In the genomic region with DNA sequence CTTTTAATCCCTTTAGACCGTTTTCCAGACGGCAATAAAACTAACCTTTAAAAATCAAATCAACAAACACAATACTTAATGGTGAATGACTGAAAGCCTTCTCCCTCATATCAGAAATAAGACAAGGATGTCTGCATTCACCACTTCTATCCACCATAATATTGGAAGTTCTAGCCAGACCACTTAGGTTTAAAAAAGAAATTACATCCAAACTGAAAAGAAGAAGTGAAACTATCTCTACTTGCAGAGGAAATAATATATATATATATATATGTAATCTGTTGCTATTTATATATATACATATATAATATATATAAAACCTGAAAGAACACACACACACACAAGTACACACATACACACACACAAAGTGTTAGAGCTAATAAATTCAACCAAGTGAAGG, we compare ENCODE assay signal across 30 cellular contexts.
DNase-seq lines count a peak whose midpoint lies in the region; ATAC-seq, FAIRE-seq and TF ChIP-seq lines count a peak whose summit lies in the region.
"Had no signal": no experiment of that assay in that cellular context is flagged by ENCODE, and none has a peak within 500 bp of the region (broad histone marks: within the 10 kb centered on the region; RNA-seq: fewer than 3 reads in every experiment).

No MANE protein-coding gene starts in this region.

- POLR2A ChIA-PET in PC-9 (lab: Charles Lee; ENCODE audit: unreplicated experiment), result no interaction called here

- H3K9me3 ChIP-seq in MM.1S (replicated peaks; ENCODE audit: insufficient read depth, low read length) (no peaks in the 10 kb centered on the region), PC-9 (ENCODE audit: insufficient read depth, low read depth) (no peaks in the 10 kb centered on the region), small intestine (ENCODE audit: control insufficient read depth, low read depth) (no peaks in the 10 kb centered on the region)
- H3K9me3 ChIP-seq: pancreas, SJCRH30 had no signal

- H3K9ac ChIP-seq in MM.1S (ENCODE audit: low read length), result no peak overlapping the region
- H3K9ac ChIP-seq: KMS-11 had no signal

- H3K36me3 ChIP-seq in MM.1S (replicated peaks; ENCODE audit: insufficient read depth, low read length) (no peaks in the 10 kb centered on the region), PC-9 (ENCODE audit: low read depth) (no peaks in the 10 kb centered on the region), small intestine (ENCODE audit: control insufficient read depth in 2 of 2, insufficient read depth in 2 of 2, low read length in 2 of 2) (no peaks in the 10 kb centered on the region)
- H3K36me3 ChIP-seq: pancreas, SJCRH30 had no signal

- H3K27me3 ChIP-seq in MM.1S (replicated peaks; ENCODE audit: insufficient read depth, low read length) (no peaks in the 10 kb centered on the region), PC-9 (ENCODE audit: insufficient read depth, low read depth) (no peaks in the 10 kb centered on the region), small intestine (ENCODE audit: control insufficient read depth in 2 of 2, insufficient read depth in 2 of 2, low read length in 2 of 2) (no peaks in the 10 kb centered on the region)
- H3K27me3 ChIP-seq: pancreas, SJCRH30 had no signal

- H3K4me3 ChIP-seq in MM.1S (ENCODE audit: low read length) (peak overlapping the region; percentile 29), PC-9 (no peak overlapping the region), small intestine (ENCODE audit: low read depth in 1 of 2, low read length in 2 of 2) (no peak overlapping the region)
- H3K4me3 ChIP-seq: pancreas, SJCRH30 had no signal

- H3F3A ChIP-seq in MM.1S (ENCODE audit: insufficient read depth, low read length), result peaks cover 3% of the 10 kb centered on the region; the same call in 1 of the 2 replicates
- H3F3A ChIP-seq in PC-9 (ENCODE audit: insufficient read depth, low read depth), result no peaks in the 10 kb centered on the region

- H3K79me2 ChIP-seq in MM.1S (ENCODE audit: low read length) (no peaks in the 10 kb centered on the region), PC-9 (ENCODE audit: low read depth) (no peaks in the 10 kb centered on the region)

- no peak for TF ChIP-seq CTCF in MM.1S (IDR thresholded peaks at IDR 0.05; ENCODE audit: low read length)
- TF ChIP-seq CTCF in PC-9 (conservative IDR thresholded peaks at IDR 0.05), result no peak

- H3K4me1 ChIP-seq in MM.1S (ENCODE audit: low read length) (peaks cover 22% of the 10 kb centered on the region), PC-9 (replicated peaks; ENCODE audit: insufficient read depth) (no peaks in the 10 kb centered on the region), small intestine (ENCODE audit: control insufficient read depth in 2 of 2, insufficient read depth in 1 of 2, low read depth in 1 of 2, low read length in 1 of 2) (no peaks in the 10 kb centered on the region)
- H3K4me1 ChIP-seq: pancreas, SJCRH30 had no signal

- no TSS peak for BruUV-seq in PC-9 (replicated peaks; lab: Mats Ljungman, UMichigan)

- H3K27ac ChIP-seq in MM.1S (ENCODE audit: low read length), result peak overlapping the region; percentile 46; the same call in 1 of the 2 replicates
- no peak overlapping the region for H3K27ac ChIP-seq in PC-9
- no peak overlapping the region for H3K27ac ChIP-seq in small intestine (ENCODE audit: low read depth in 1 of 2, low read length in 1 of 2)
- H3K27ac ChIP-seq: KMS-11, pancreas, SJCRH30 had no signal

- 45 to 60% (median 58%) methylated on average over 2 of the region's 2 CpGs for WGBS in small intestine, 3 donors

- H3K9me2 ChIP-seq in MM.1S (replicated peaks; ENCODE audit: insufficient read depth, low read length) (no peaks in the 10 kb centered on the region), PC-9 (ENCODE audit: insufficient read depth) (no peaks in the 10 kb centered on the region)

- H3K4me2 ChIP-seq in MM.1S (ENCODE audit: low read depth, low read length), result peak overlapping the region; percentile 81
- H3K4me2 ChIP-seq in PC-9, result no peak overlapping the region
- H3K4me2 ChIP-seq: KMS-11 had no signal

- H4K20me1 ChIP-seq in MM.1S (ENCODE audit: insufficient read depth, low read length) (no peaks in the 10 kb centered on the region), PC-9 (ENCODE audit: insufficient read depth) (no peaks in the 10 kb centered on the region)

- CTCF ChIA-PET in PC-9 (lab: Charles Lee), result no interaction called here

- H2AFZ ChIP-seq in MM.1S (ENCODE audit: low read length) (no peak overlapping the region), PC-9 (no peak overlapping the region)

- ATAC-seq in GM21390 (IDR thresholded peaks at IDR 0.05; ENCODE audit: unreplicated experiment) (peak; percentile 35), HG02981 (IDR thresholded peaks at IDR 0.05; ENCODE audit: unreplicated experiment) (no peak)
- ATAC-seq: activated T-helper 17 cell treated with anti-CD3 and anti-CD28 coated beads, Interleukin-2, amount 50 U/mL, for 72 hours; CD8-positive, alpha-beta T cell; left colon; Panc1; pancreas had no signal

- FAIRE-seq in small intestine (lab: Jason Lieb, UNC), result no peak
- FAIRE-seq: endothelial cell of umbilical vein had no signal

- intact Hi-C loops in PC-9 (cut with micrococcal nuclease; ENCODE audit: unreplicated experiment), result no loop called here

- DNase-seq in NCI-H82 (lab: John Stamatoyannopoulos, UW), result peak; percentile 47
- no peak for DNase-seq in NCI-H82 treated with DMSO at 0.1 percent for 48 hours (lab: John Stamatoyannopoulos, UW; ENCODE audit: unreplicated experiment)
- DNase-seq in MM.1S, result peak; percentile 33
- DNase-seq in RPMI8226, result peak; percentile 13
- DNase-seq in PC-9, result no peak
- DNase-seq in small intestine, result no peak
- DNase-seq: activated CD4-positive, alpha-beta memory T cell treated with anti-CD3 and anti-CD28 coated beads, Interleukin-2, amount 10 ng/mL, durations not matched to agents 7 days and 5 days; activated CD4-positive, CD25-positive, alpha-beta regulatory T cell treated with anti-CD3 and anti-CD28 coated beads, Interleukin-2, amount 50 U/mL, for 72 hours; amygdala; CD8-positive, alpha-beta T cell; hypothalamus; immature natural killer cell; left colon; mammary epithelial cell; NCI-H1048; NCI-H187 treated with DMSO at 0.1 percent for 48 hours; NCI-H2227 treated with DMSO at 0.1 percent for 48 hours; NCI-H526 treated with DMSO at 0.1 percent for 48 hours; nephron progenitor cell; pancreas; retina; SJCRH30; stimulated activated CD4-positive, alpha-beta T cell treated with anti-CD3 and anti-CD28 coated beads, Interleukin-4, amount 100 ng/mL, for 1 hour; substantia nigra had no signal

Comparison
In these comparisons a context has a peak if more than half of its experiments do, and no peak if none do; other contexts are left out.
1. DNase-seq: peak in NCI-H82 (single experiment), MM.1S (single experiment) and RPMI8226 (single experiment); none in NCI-H82 treated with DMSO at 0.1 percent for 48 hours (single experiment), PC-9 (0 of 2) and small intestine (single experiment).